1 cellular context compared by ENCODE assay signal in genomic region chr1:162676087-162676486, GRCh38.
TF ChIP-seq lines count a peak whose summit lies in the region.

No MANE protein-coding gene starts in this region.

TF ChIP-seq in HEK293, 187 proteins besides CTCF, POLR2A, EP300 and RAD21 (continued from another document):
- TF ChIP-seq REST (tag by site-specific recombination; IDR thresholded peaks at IDR 0.05) (no peak), ZNF398 (tag by site-specific recombination; IDR thresholded peaks at IDR 0.05) (no peak), ZNF223 (tag by site-specific recombination; IDR thresholded peaks at IDR 0.05) (no peak), ZFP41 (tag by site-specific recombination; IDR thresholded peaks at IDR 0.05; ENCODE audit: borderline replicate concordance) (no peak), ZNF560 (tag by site-specific recombination; IDR thresholded peaks at IDR 0.05; ENCODE audit: borderline replicate concordance) (no peak), ZNF621 (tag by site-specific recombination; IDR thresholded peaks at IDR 0.05) (0 out of 2 replicates have a peak, but pooled peaks have one; percentile 48), ZBTB17 (tag by site-specific recombination; IDR thresholded peaks at IDR 0.05) (peak; percentile 25; the same call in 1 of the 2 replicates), ZFHX2 (tag by site-specific recombination; conservative IDR thresholded peaks at IDR 0.05) (0 out of 2 replicates have a peak, but pooled peaks have one; percentile 20)
